8 cellular contexts compared by ENCODE assay signal in the genomic region with DNA sequence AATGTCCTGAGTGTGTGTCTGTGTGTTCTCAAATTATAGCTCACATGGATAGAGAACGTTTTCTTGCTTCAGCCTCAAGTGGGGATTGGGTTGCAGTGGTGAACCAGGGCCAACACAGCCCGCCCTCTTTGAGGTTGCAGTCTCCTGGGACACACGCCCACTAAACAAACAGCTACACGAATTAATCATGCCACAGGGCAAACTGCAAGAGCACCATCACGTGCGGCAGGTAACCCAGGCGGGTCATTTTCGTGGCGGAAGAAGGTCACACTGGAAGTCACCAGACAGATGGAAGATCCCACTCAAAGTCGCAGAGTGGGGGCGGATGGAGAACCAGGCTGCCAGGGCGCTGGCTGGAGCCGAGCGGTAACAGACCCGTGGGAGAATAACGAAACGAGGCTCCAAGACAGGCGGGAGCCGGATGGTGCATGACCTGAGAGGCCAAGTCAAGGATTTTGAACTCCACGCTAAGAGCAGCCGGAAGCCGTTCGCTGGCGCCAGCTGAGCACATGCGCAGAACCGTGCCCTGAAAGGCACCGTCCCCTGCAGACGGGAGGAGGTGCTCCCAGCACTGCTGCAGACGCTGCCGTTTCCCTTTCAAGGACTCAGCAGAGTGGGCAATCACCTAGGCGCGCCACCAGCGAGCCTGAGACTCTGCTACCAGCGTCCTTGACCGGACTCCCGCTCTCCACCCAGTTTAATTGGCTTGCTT. TPM values are rescaled to one million over a fixed set of nuclear protein-coding genes. Genes with fewer than 3 reads are reported as not detected.
DNase-seq lines count a peak whose midpoint lies in the region; ATAC-seq and TF ChIP-seq lines count a peak whose summit lies in the region.

No MANE protein-coding gene starts in this region.

- CTCF ChIA-PET in T-cell (lab: Charles Lee), result no interaction called here

- no peak overlapping the region for H3K27ac ChIP-seq in MM.1S (ENCODE audit: low read length)
- no peak overlapping the region for H3K27ac ChIP-seq in trophoblast cell (ENCODE audit: low read depth, low read length)

- TF ChIP-seq CTCF in AG09309 (IDR thresholded peaks at IDR 0.05; ENCODE audit: control insufficient read depth, insufficient read depth, low read depth, low read length, missing control alignments), result no peak
- no peak for TF ChIP-seq CTCF in MM.1S (IDR thresholded peaks at IDR 0.05; ENCODE audit: low read length)

- H4K20me1 ChIP-seq in MM.1S (ENCODE audit: insufficient read depth, low read length), result no peaks in the 10 kb centered on the region

- H3K79me2 ChIP-seq in MM.1S (ENCODE audit: low read length) (no peaks in the 10 kb centered on the region), trophoblast cell (ENCODE audit: control insufficient read depth, insufficient read depth, low read length, poor library complexity) (no peaks in the 10 kb centered on the region)

- no peak overlapping the region for H3K23ac ChIP-seq in trophoblast cell (ENCODE audit: low read length)

- ATAC-seq in GM18511 (IDR thresholded peaks at IDR 0.05; ENCODE audit: unreplicated experiment) (peak; percentile 91), T-cell (replicated peaks in 1 of 4) (peak; percentile 72 to 86 (median 82)), HG03521 (IDR thresholded peaks at IDR 0.05; ENCODE audit: unreplicated experiment) (no peak), GM18858 (IDR thresholded peaks at IDR 0.05; ENCODE audit: unreplicated experiment) (no peak)

- no peak overlapping the region for H3K4ac ChIP-seq in trophoblast cell (ENCODE audit: low read depth, low read length)

- no peak overlapping the region for H2BK12ac ChIP-seq in trophoblast cell (ENCODE audit: low read length)

- peaks cover 24 to 28% (median 25%) of the 10 kb centered on the region in 3 donors for H3K4me1 Mint-ChIP-seq in T-cell

- H3K36me3 ChIP-seq in MM.1S (replicated peaks; ENCODE audit: insufficient read depth, low read length) (no peaks in the 10 kb centered on the region), trophoblast cell (ENCODE audit: control insufficient read depth in 1 of 2, insufficient read depth in 2 of 2, low read length in 2 of 2) (peaks cover 20 to 21% of the 10 kb centered on the region in 2 experiments)

- peaks cover 55% of the 10 kb centered on the region for H3K27me3 ChIP-seq in MM.1S (replicated peaks; ENCODE audit: insufficient read depth, low read length)
- H3K27me3 ChIP-seq in trophoblast cell (ENCODE audit: insufficient read depth, low read length), result no peaks in the 10 kb centered on the region

- H3K4me3 Mint-ChIP-seq in T-cell, result peak overlapping the region; percentile 66 to 78 (median 73)

- H3K14ac ChIP-seq in trophoblast cell (ENCODE audit: low read length), result no peak overlapping the region

- no peaks in the 10 kb centered on the region for H3F3A ChIP-seq in MM.1S (ENCODE audit: insufficient read depth, low read length)

- POLR2A ChIA-PET in T-cell (lab: Charles Lee), result no interaction called here

- no peak overlapping the region for H2BK5ac ChIP-seq in trophoblast cell (ENCODE audit: low read depth, low read length, poor library complexity)

- H3K27ac Mint-ChIP-seq in T-cell, result peak overlapping the region; percentile 80 to 87

- H3K27me3 Mint-ChIP-seq in T-cell, result peaks cover 0 to 2% of the 10 kb centered on the region in 2 donors

- no peak overlapping the region for H4K8ac ChIP-seq in trophoblast cell (ENCODE audit: low read depth, low read length)

- H2AK5ac ChIP-seq in trophoblast cell (ENCODE audit: low read length), result no peak overlapping the region

- WGBS in trophoblast cell (ENCODE audit: extremely low coverage, insufficient coverage, insufficient read length), result no CpG with 5 or more reads among the region's 36 CpGs

- DNase-seq in AG09309 (ENCODE audit: low read depth) (no peak), MM.1S (peak; percentile 46), T-cell (peak in 25 of 34 experiments; percentile 30 to 74 (median 56)), fibroblast of gingiva (ENCODE audit: low read depth) (peak; percentile 48), trophoblast cell (peak; percentile 54 to 72)

- H3K18ac ChIP-seq in trophoblast cell (ENCODE audit: low read length), result no peak overlapping the region

- H2AFZ ChIP-seq in MM.1S (ENCODE audit: low read length) (0 out of 2 replicates have a peak overlapping the region, but pooled peaks have one; percentile 38), trophoblast cell (ENCODE audit: insufficient read depth, low read length, poor library complexity) (no peak overlapping the region)

- H3K9me3 ChIP-seq in MM.1S (replicated peaks; ENCODE audit: insufficient read depth, low read length) (no peaks in the 10 kb centered on the region), trophoblast cell (ENCODE audit: insufficient read depth, low read depth, low read length) (peaks cover 4% of the 10 kb centered on the region)

- no peak overlapping the region for H2BK120ac ChIP-seq in trophoblast cell (ENCODE audit: insufficient read depth, low read length, poor library complexity)

- H3K4me3 ChIP-seq in AG09309 (ENCODE audit: control insufficient read depth, low read depth, low read length) (peak overlapping the region; percentile 9), MM.1S (ENCODE audit: low read length) (peak overlapping the region; percentile 51), trophoblast cell (ENCODE audit: low read depth, low read length) (no peak overlapping the region)

- no peak overlapping the region for H3K9ac ChIP-seq in MM.1S (ENCODE audit: low read length)
- no peak overlapping the region for H3K9ac ChIP-seq in trophoblast cell (ENCODE audit: low read length)

- H3K4me2 ChIP-seq in MM.1S (ENCODE audit: low read depth, low read length), result peak overlapping the region; percentile 72
- H3K4me2 ChIP-seq in trophoblast cell (ENCODE audit: low read length), result no peak overlapping the region

- H3K36me3 Mint-ChIP-seq in T-cell, result peaks cover under 1% of the 10 kb centered on the region

- no peaks in the 10 kb centered on the region for H3K79me1 ChIP-seq in trophoblast cell (ENCODE audit: low read length)

- no peak overlapping the region for H4K12ac ChIP-seq in trophoblast cell (ENCODE audit: low read depth, low read length)

- no peaks in the 10 kb centered on the region for H3K9me2 ChIP-seq in MM.1S (replicated peaks; ENCODE audit: insufficient read depth, low read length)

- no peaks in the 10 kb centered on the region for H3K4me1 ChIP-seq in MM.1S (ENCODE audit: low read length)
- H3K4me1 ChIP-seq in trophoblast cell (ENCODE audit: control insufficient read depth in 1 of 2, insufficient read depth in 2 of 2, low read length in 2 of 2), result peaks cover 0 to 2% of the 10 kb centered on the region in 2 experiments

- H3K9me3 Mint-ChIP-seq in T-cell, result no peaks in the 10 kb centered on the region

- H4K91ac ChIP-seq in trophoblast cell (ENCODE audit: low read depth, low read length), result no peak overlapping the region

RNA-seq across cellular contexts. Expression of a gene that starts 10.7 kb away (rescaled TPM):
- 1 to 10 TPM; 3.3 to 8.6 (median 4.7) TPM for total RNA-seq in T-cell
- 5.2 and 5.8 TPM in 2 replicates for polyA plus RNA-seq in trophoblast cell (2013)

RNA-seq across cellular contexts. Expression of a gene that starts 26.4 kb away (rescaled TPM):
- 10 to 100 TPM; 34.1 to 39.8 (median 38.0) TPM for total RNA-seq in T-cell
- polyA plus RNA-seq in trophoblast cell (2013), result 17.9 and 18.0 TPM in 2 replicates

Comparison
In these comparisons a context has a peak if more than half of its experiments do, and no peak if none do; other contexts are left out.
1. ATAC-seq: peak in GM18511 (single experiment) and T-cell (4 of 4); none in HG03521 (single experiment) and GM18858 (single experiment).